26 cellular contexts compared by ENCODE assay signal in the genomic region with DNA sequence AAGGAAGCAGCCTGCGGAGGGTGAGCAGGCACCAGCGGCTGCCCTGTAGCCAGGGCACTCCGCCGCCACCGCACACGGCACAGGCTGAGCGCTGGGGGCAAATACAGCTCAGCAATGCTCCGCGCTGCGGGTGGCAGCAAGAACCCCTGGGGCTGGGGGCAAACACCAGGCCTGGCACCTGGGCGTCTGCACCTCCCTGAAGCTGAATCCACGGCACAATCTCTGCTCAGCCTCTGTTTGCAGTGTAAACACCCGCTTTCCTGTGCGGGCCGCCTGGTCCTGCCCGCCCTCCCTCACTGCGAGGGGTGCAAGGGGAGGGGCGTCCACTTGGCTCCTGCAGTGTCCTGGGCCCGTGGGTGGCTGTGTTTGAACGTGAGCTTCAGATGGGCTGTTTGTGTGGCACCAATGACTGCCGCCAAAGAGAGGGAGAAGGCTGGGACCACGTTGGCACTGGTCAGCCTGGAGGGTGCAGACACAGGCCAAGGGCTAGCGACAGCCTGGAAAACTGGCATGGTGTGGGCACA. TPM values are rescaled to one million over a fixed set of nuclear protein-coding genes. Genes with fewer than 3 reads are reported as not detected.
A peak's percentile ranks its signal among the peaks of the same experiment; 100 is the strongest.
DNase-seq lines count a peak whose midpoint lies in the region; ATAC-seq and TF ChIP-seq lines count a peak whose summit lies in the region.
"Had no signal": no experiment of that assay in that cellular context is flagged by ENCODE, and none has a peak within 500 bp of the region (broad histone marks: within the 10 kb centered on the region; RNA-seq: fewer than 3 reads in every experiment).

No MANE protein-coding gene starts in this region.

- no peak overlapping the region for H3K4me3 ChIP-seq in neural progenitor cell
- H3K4me3 ChIP-seq: BLaER1 treated with 17β-estradiol and CSF1 and Interleukin-3, amounts not matched to agents 10 nM and 100 nM had no signal

- no peaks in the 10 kb centered on the region for H3K36me3 ChIP-seq in neural progenitor cell
- H3K36me3 ChIP-seq: BLaER1 treated with 17β-estradiol and CSF1 and Interleukin-3, amounts not matched to agents 10 nM and 100 nM had no signal

- H3K27ac ChIP-seq in neural progenitor cell = no peak overlapping the region
- H3K27ac ChIP-seq: BLaER1 treated with 17β-estradiol and CSF1 and Interleukin-3, amounts not matched to agents 10 nM and 100 nM; epithelial cell of prostate had no signal

- no peak overlapping the region for H3K9ac ChIP-seq in neural progenitor cell
- H3K9ac ChIP-seq: BLaER1 treated with 17β-estradiol and CSF1 and Interleukin-3, amounts not matched to agents 10 nM and 100 nM had no signal

- no peaks in the 10 kb centered on the region for H3K27me3 ChIP-seq in neural progenitor cell
- H3K27me3 ChIP-seq: BLaER1 treated with 17β-estradiol and CSF1 and Interleukin-3, amounts not matched to agents 10 nM and 100 nM had no signal

- no peak overlapping the region for H3K4me2 ChIP-seq in neural progenitor cell
- H3K4me2 ChIP-seq: BLaER1 treated with 17β-estradiol and CSF1 and Interleukin-3, amounts not matched to agents 10 nM and 100 nM had no signal

- peaks cover 7% of the 10 kb centered on the region for H3K4me1 Mint-ChIP-seq in neural progenitor cell
- H3K4me1 Mint-ChIP-seq: activated CD4-positive, alpha-beta T cell treated with anti-CD3 and anti-CD28 coated beads for 36 hours had no signal

- peaks cover under 1% of the 10 kb centered on the region for H3K9me3 Mint-ChIP-seq in neural progenitor cell
- H3K9me3 Mint-ChIP-seq: T-helper 1 cell treated with Interleukin-12 subunit alpha and Interleukin-12 subunit beta and Interleukin-4 antibody, amounts not matched to agents 30 μg/mL and 1 μg/mL, for 36 hours had no signal

- TF ChIP-seq CTCF in neural progenitor cell (IDR thresholded peaks at IDR 0.05) = no peak

- H3K27ac Mint-ChIP-seq in neural progenitor cell = peak overlapping the region; percentile 83
- H3K27ac Mint-ChIP-seq: activated CD4-positive, alpha-beta T cell treated with anti-CD3 and anti-CD28 coated beads for 36 hours; T-helper 1 cell treated with Interleukin-12 subunit alpha and Interleukin-12 subunit beta and Interleukin-4 antibody, amounts not matched to agents 30 μg/mL and 1 μg/mL, for 36 hours had no signal

- no peaks in the 10 kb centered on the region for H3K36me3 Mint-ChIP-seq in neural progenitor cell
- H3K36me3 Mint-ChIP-seq: brain had no signal

- H3K4me1 ChIP-seq in neural progenitor cell = peaks cover 12% of the 10 kb centered on the region
- H3K4me1 ChIP-seq: BLaER1 treated with 17β-estradiol and CSF1 and Interleukin-3, amounts not matched to agents 10 nM and 100 nM had no signal

- no peak overlapping the region for H2AFZ ChIP-seq in neural progenitor cell (replicated peaks)

- DNase-seq in DMS53 (lab: John Stamatoyannopoulos, UW) = peak; percentile 63
- peak; percentile 66 for DNase-seq in NCI-H1417 treated with DMSO at 0.1 percent for 48 hours (lab: John Stamatoyannopoulos, UW)
- DNase-seq in NCI-H774 (lab: John Stamatoyannopoulos, UW) = peak; percentile 38
- DNase-seq in neural progenitor cell (ENCODE audit: low spot score) = no peak
- DNase-seq: activated CD4-positive, alpha-beta T cell treated with anti-CD3 and anti-CD28 coated beads for 36 hours; activated gamma-delta T cell treated with Interleukin-2 at 50 U/mL for 16 hours; Calu3; EL; kidney glomerular epithelial cell; mammary epithelial cell; NCI-H1436; NCI-H2227 treated with DMSO at 0.1 percent for 48 hours; occipital lobe; right cardiac atrium; stimulated activated CD4-positive, alpha-beta T cell treated with anti-CD3 and anti-CD28 coated beads, Interleukin-12 subunit alpha, Interleukin-12 subunit beta, amount 100 ng/mL, for 4 hours; stimulated activated CD4-positive, alpha-beta T cell treated with anti-CD3 and anti-CD28 coated beads, Interleukin-4, amount 100 ng/mL, for 4 hours; stimulated activated naive CD4-positive, alpha-beta T cell treated with Interleukin-2 at 50 U/mL for 16 hours had no signal

- no peaks in the 10 kb centered on the region for H3K9me3 ChIP-seq in neural progenitor cell (ENCODE audit: low read depth)

- no peaks in the 10 kb centered on the region for H3K79me2 ChIP-seq in neural progenitor cell (ENCODE audit: low read depth)

- H3K27me3 Mint-ChIP-seq in neural progenitor cell (ENCODE audit: insufficient read depth, low read depth) = peaks cover 20% of the 10 kb centered on the region

- no peaks in the 10 kb centered on the region for H3F3A ChIP-seq in neural progenitor cell (ENCODE audit: low read depth)

- ATAC-seq in HG03469 (IDR thresholded peaks at IDR 0.05; ENCODE audit: unreplicated experiment) = no peak
- no peak for ATAC-seq in HG02798 (IDR thresholded peaks at IDR 0.05; ENCODE audit: poor library complexity, unreplicated experiment)
- ATAC-seq in GM21390 (IDR thresholded peaks at IDR 0.05; ENCODE audit: unreplicated experiment) = no peak
- ATAC-seq: activated CD4-positive, alpha-beta T cell treated with anti-CD3 and anti-CD28 coated beads for 36 hours; HCT116; right cardiac atrium had no signal

- H3K4me3 Mint-ChIP-seq in neural progenitor cell = peak overlapping the region; percentile 62
- H3K4me3 Mint-ChIP-seq: activated CD4-positive, alpha-beta T cell treated with anti-CD3 and anti-CD28 coated beads for 36 hours; brain; T-helper 1 cell treated with Interleukin-12 subunit alpha and Interleukin-12 subunit beta and Interleukin-4 antibody, amounts not matched to agents 30 μg/mL and 1 μg/mL, for 36 hours had no signal

- no peaks in the 10 kb centered on the region for H4K20me1 ChIP-seq in neural progenitor cell (ENCODE audit: low read depth)
- H4K20me1 ChIP-seq: BLaER1 treated with 17β-estradiol and CSF1 and Interleukin-3, amounts not matched to agents 10 nM and 100 nM had no signal

RNA-seq across cellular contexts. Expression of a gene that starts 14.8 kb away (rescaled TPM):
- 2.0 and 4.5 TPM in 2 replicates for total RNA-seq in neural progenitor cell (ENCODE audit: low replicate concordance)
- total RNA-seq: activated CD4-positive, alpha-beta T cell treated with anti-CD3 and anti-CD28 coated beads for 36 hours; Calu3; M059J; mammary epithelial cell had no signal

RNA-seq across cellular contexts. Expression of a gene that starts 53.8 kb away (rescaled TPM):
- 25.9 and 35.3 TPM in 2 replicates for total RNA-seq in neural progenitor cell (ENCODE audit: low replicate concordance)
- total RNA-seq: activated CD4-positive, alpha-beta T cell treated with anti-CD3 and anti-CD28 coated beads for 36 hours; mammary epithelial cell had no signal
